ENCODE assay signal across 16 cellular contexts in the genomic region with DNA sequence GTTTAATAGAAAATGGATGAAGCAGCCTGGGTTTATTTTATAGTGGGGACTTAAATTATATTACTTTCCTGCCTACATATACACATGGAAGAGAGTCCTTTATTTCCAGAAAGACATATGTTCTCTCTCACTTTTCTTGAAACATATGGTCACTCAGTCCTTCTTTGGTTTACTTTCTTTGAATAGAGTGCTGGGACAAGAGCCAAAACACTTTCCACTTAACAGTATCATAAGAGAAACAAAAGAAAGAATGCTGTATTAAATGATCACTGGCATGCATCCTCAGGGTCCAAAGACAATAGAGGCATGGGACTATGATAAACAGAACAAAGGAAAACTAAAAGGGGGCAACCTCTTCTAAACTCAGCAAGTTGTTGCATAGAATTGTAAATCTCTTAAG.
DNase-seq lines count a peak whose midpoint lies in the region; ATAC-seq and TF ChIP-seq lines count a peak whose summit lies in the region.
"Had no signal": no experiment of that assay in that cellular context is flagged by ENCODE, and none has a peak within 500 bp of the region (broad histone marks: within the 10 kb centered on the region; RNA-seq: fewer than 3 reads in every experiment).

No MANE protein-coding gene starts in this region.

- TF ChIP-seq POLR2A in GM18505 (IDR thresholded peaks at IDR 0.05; ENCODE audit: borderline replicate concordance, extremely low read depth, insufficient read depth, insufficient read length) (no peak), adrenal gland (IDR thresholded peaks at IDR 0.05) (no peak)

- no peaks in the 10 kb centered on the region for H3K27me3 ChIP-seq in adrenal gland

- intact Hi-C loops in adrenal gland (cut with DNase I) = no loop called here

- H3K27ac ChIP-seq in adrenal gland = no peak overlapping the region

- no peak for ATAC-seq in GM18505 (IDR thresholded peaks at IDR 0.05; ENCODE audit: unreplicated experiment)
- ATAC-seq: CD8-positive, alpha-beta T cell had no signal

- DNase-seq in DMS79 treated with DMSO at 0.1 percent for 48 hours (lab: John Stamatoyannopoulos, UW) (peak; percentile 6), DMS79 (lab: John Stamatoyannopoulos, UW) (no peak), NCI-H774 (lab: John Stamatoyannopoulos, UW) (peak; percentile 2), foreskin fibroblast (peak; percentile 1 to 65), superior temporal gyrus (ENCODE audit: extremely low spot score) (peak; percentile 58), T1000 (lab: John Stamatoyannopoulos, UW) (no peak), adrenal gland (no peak)
- DNase-seq: 8988T; CD8-positive, alpha-beta T cell; EL; MV-4-11; NCI-H1436 treated with DMSO at 0.1 percent for 48 hours; NCI-H524; OCI-M1; SHP77 treated with DMSO at 0.1 percent for 48 hours had no signal

- TF ChIP-seq CTCF in foreskin fibroblast (IDR thresholded peaks at IDR 0.05; ENCODE audit: low read depth, low read length) (no peak), adrenal gland (IDR thresholded peaks at IDR 0.05) (no peak)

- H3K4me3 ChIP-seq in foreskin fibroblast (ENCODE audit: low read depth in 1 of 2, low read length in 2 of 2) = no peak overlapping the region
- no peak overlapping the region for H3K4me3 ChIP-seq in adrenal gland

- H3K4me1 ChIP-seq in adrenal gland (replicated peaks in 1 of 2) = no peaks in the 10 kb centered on the region

- no peaks in the 10 kb centered on the region for H3K36me3 ChIP-seq in adrenal gland (replicated peaks in 1 of 2)

- no peaks in the 10 kb centered on the region for H3K9me3 ChIP-seq in adrenal gland (replicated peaks in 1 of 3)

Comparison
In these comparisons a context has a peak if more than half of its experiments do, and no peak if none do; other contexts are left out.
1. DNase-seq: peak in DMS79 treated with DMSO at 0.1 percent for 48 hours (single experiment), NCI-H774 (single experiment), foreskin fibroblast (2 of 2) and superior temporal gyrus (single experiment); none in DMS79 (single experiment), T1000 (single experiment) and adrenal gland (0 of 7).